24 cellular contexts compared by ENCODE assay signal in the genomic region with DNA sequence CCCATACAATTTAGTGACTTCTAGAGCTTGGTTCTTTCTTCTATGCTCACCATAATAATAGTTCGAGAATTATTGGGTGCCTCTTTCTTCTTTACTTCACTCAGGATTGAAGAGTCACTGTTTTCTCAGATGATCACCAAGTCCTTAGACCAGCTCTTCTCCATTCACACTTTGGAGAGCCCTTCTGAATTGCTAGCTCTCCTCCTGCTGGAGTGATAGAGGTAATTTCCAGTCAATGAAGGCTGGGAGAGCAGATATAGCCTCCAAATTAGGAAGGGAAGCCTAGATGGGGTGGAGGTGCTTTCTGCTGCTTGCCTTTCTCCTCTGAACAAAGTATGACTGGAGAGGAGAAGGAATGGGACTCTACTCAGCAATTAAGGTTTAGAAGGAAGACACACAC. TPM values are rescaled to one million over a fixed set of nuclear protein-coding genes. Genes with fewer than 3 reads are reported as not detected.
DNase-seq lines count a peak whose midpoint lies in the region; ATAC-seq and TF ChIP-seq lines count a peak whose summit lies in the region.
"Had no signal": no experiment of that assay in that cellular context is flagged by ENCODE, and none has a peak within 500 bp of the region (broad histone marks: within the 10 kb centered on the region; RNA-seq: fewer than 3 reads in every experiment).

No MANE protein-coding gene starts in this region.

- H3K4me3 ChIP-seq in mesendoderm (ENCODE audit: low read length), result no peak overlapping the region
- H3K4me3 ChIP-seq: coronary artery, heart left ventricle, left ventricle myocardium inferior, PC-9 had no signal

- no peaks in the 10 kb centered on the region for H3K27me3 ChIP-seq in mesendoderm (ENCODE audit: insufficient read depth, low read length, poor library complexity)
- H3K27me3 ChIP-seq: heart left ventricle had no signal

- no peaks in the 10 kb centered on the region for H3K27me3 Mint-ChIP-seq in chondrocyte (ENCODE audit: low read depth)

- no peaks in the 10 kb centered on the region for H3K79me2 ChIP-seq in mesendoderm (ENCODE audit: control insufficient read depth, insufficient read depth, low read length)

- TF ChIP-seq CTCF in chondrocyte (IDR thresholded peaks at IDR 0.05), result peak; percentile 27

- no peak for ATAC-seq in HG02759 (IDR thresholded peaks at IDR 0.05; ENCODE audit: unreplicated experiment)
- ATAC-seq: activated CD8-positive, alpha-beta T cell treated with anti-CD3 and anti-CD28 coated beads for 36 hours; activated naive CD8-positive, alpha-beta T cell treated with anti-CD3 and anti-CD28 coated beads, Interleukin-2, amount 50 U/mL, for 24 hours; heart left ventricle had no signal

- H3K27ac Mint-ChIP-seq in chondrocyte (ENCODE audit: unreplicated experiment), result no peak overlapping the region
- H3K27ac Mint-ChIP-seq: activated CD8-positive, alpha-beta T cell treated with anti-CD3 and anti-CD28 coated beads for 36 hours; activated naive CD8-positive, alpha-beta T cell treated with anti-CD3 and anti-CD28 coated beads, Interleukin-2, amount 50 U/mL, for 24 hours; brain; nephron progenitor cell had no signal

- H3K9ac ChIP-seq in mesendoderm (ENCODE audit: low read length), result no peak overlapping the region

- H3K23ac ChIP-seq in mesendoderm (ENCODE audit: low read length), result no peak overlapping the region

- H3K56ac ChIP-seq in mesendoderm (ENCODE audit: low read length), result no peak overlapping the region

- H4K8ac ChIP-seq in mesendoderm (ENCODE audit: low read depth, low read length), result no peak overlapping the region

- H3K4ac ChIP-seq in mesendoderm (ENCODE audit: low read depth, low read length), result no peak overlapping the region

- H2AK5ac ChIP-seq in mesendoderm (ENCODE audit: low read length), result no peak overlapping the region

- no CpG with 5 or more reads among the region's 1 CpG for WGBS in mesendoderm (ENCODE audit: extremely low coverage, insufficient coverage, low lambda C conversion rate)

- H3K36me3 ChIP-seq in mesendoderm (ENCODE audit: control insufficient read depth, insufficient read depth, low read length), result no peaks in the 10 kb centered on the region
- H3K36me3 ChIP-seq: heart left ventricle, left ventricle myocardium inferior had no signal

- H3K9me3 Mint-ChIP-seq in chondrocyte (ENCODE audit: low read depth), result no peaks in the 10 kb centered on the region
- H3K9me3 Mint-ChIP-seq: activated CD8-positive, alpha-beta T cell treated with anti-CD3 and anti-CD28 coated beads for 36 hours; activated naive CD8-positive, alpha-beta T cell treated with anti-CD3 and anti-CD28 coated beads, Interleukin-2, amount 50 U/mL, for 24 hours; brain; IgD-negative memory B cell; nephron progenitor cell had no signal

- H3K27ac ChIP-seq in mesendoderm (ENCODE audit: low read depth, low read length), result no peak overlapping the region
- H3K27ac ChIP-seq: coronary artery, heart left ventricle, left ventricle myocardium inferior, PC-9 had no signal

- no peak overlapping the region for H2BK15ac ChIP-seq in mesendoderm (replicated peaks; ENCODE audit: low read depth)

- H3K18ac ChIP-seq in mesendoderm (ENCODE audit: low read length), result no peak overlapping the region

- H3K4me3 Mint-ChIP-seq in chondrocyte (ENCODE audit: unreplicated experiment), result no peak overlapping the region
- H3K4me3 Mint-ChIP-seq: activated CD8-positive, alpha-beta T cell treated with anti-CD3 and anti-CD28 coated beads for 36 hours; activated naive CD8-positive, alpha-beta T cell treated with anti-CD3 and anti-CD28 coated beads, Interleukin-2, amount 50 U/mL, for 24 hours; brain; IgD-negative memory B cell; nephron progenitor cell had no signal

- no peaks in the 10 kb centered on the region for H3K36me3 Mint-ChIP-seq in chondrocyte (ENCODE audit: low read depth)
- H3K36me3 Mint-ChIP-seq: brain had no signal

- no peaks in the 10 kb centered on the region for H3K4me1 Mint-ChIP-seq in chondrocyte (ENCODE audit: low read depth)
- H3K4me1 Mint-ChIP-seq: activated naive CD8-positive, alpha-beta T cell treated with anti-CD3 and anti-CD28 coated beads, Interleukin-2, amount 50 U/mL, for 24 hours; brain; nephron progenitor cell had no signal

- no peaks in the 10 kb centered on the region for H3K79me1 ChIP-seq in mesendoderm (ENCODE audit: low read length)

- no peak overlapping the region for H2BK5ac ChIP-seq in mesendoderm (ENCODE audit: low read length)

- H2BK120ac ChIP-seq in mesendoderm (ENCODE audit: low read depth, low read length), result no peak overlapping the region

- no peak overlapping the region for H3K4me2 ChIP-seq in mesendoderm (ENCODE audit: low read length)
- H3K4me2 ChIP-seq: PC-9 had no signal

- no peaks in the 10 kb centered on the region for H3K4me1 ChIP-seq in mesendoderm (ENCODE audit: control insufficient read depth, low read depth, low read length)
- H3K4me1 ChIP-seq: heart left ventricle, left ventricle myocardium inferior had no signal

- DNase-seq in NCI-H748 (lab: John Stamatoyannopoulos, UW; ENCODE audit: unreplicated experiment), result peak; percentile 1
- DNase-seq in NCI-H748 treated with DMSO at 0.1 percent for 48 hours (lab: John Stamatoyannopoulos, UW), result no peak
- DNase-seq in M059J (ENCODE audit: low read depth), result peak; percentile 37
- DNase-seq in chondrocyte (ENCODE audit: low spot score), result no peak
- DNase-seq in mesendoderm, result peak; percentile 61
- no peak for DNase-seq in NCI-H1694 treated with DMSO at 0.1 percent for 48 hours (lab: John Stamatoyannopoulos, UW)
- DNase-seq in HPDE6-E6E7 (ENCODE audit: extremely low spot score), result no peak
- DNase-seq: activated CD8-positive, alpha-beta T cell treated with anti-CD3 and anti-CD28 coated beads for 36 hours; activated effector memory CD4-positive, alpha-beta T cell treated with anti-CD3 and anti-CD28 coated beads, Interleukin-2, amount 50 U/mL, for 16 hours; activated naive CD8-positive, alpha-beta T cell treated with anti-CD3 and anti-CD28 coated beads, Interleukin-2, amount 50 U/mL, for 24 hours; activated T-cell treated with anti-CD3 and anti-CD28 coated beads for 4 hours; heart left ventricle; left ventricle myocardium inferior; MM.1S; NCI-H1436; NCI-H69; nephron progenitor cell; PC-9; SIG-M5; T-helper 2 cell had no signal

- no peak overlapping the region for H4K5ac ChIP-seq in mesendoderm (ENCODE audit: low read length)

RNA-seq across cellular contexts. Expression of a gene that starts 10.7 kb away (rescaled TPM):
- 55.4 and 81.8 TPM in 2 replicates for total RNA-seq in M059J (2014; rRNA removed; shearing (Covaris generic))
- 68.4 to 82.7 TPM (median 69.6 TPM) in 3 replicates for total RNA-seq in chondrocyte
- polyA plus RNA-seq in mesendoderm (2013, experiment 1 of 2), result 24.0 TPM
- polyA plus RNA-seq in mesendoderm (2013, experiment 2 of 2), result 24.7 TPM

Comparison
In these comparisons a context has a peak if more than half of its experiments do, and no peak if none do; other contexts are left out.
1. DNase-seq: peak in NCI-H748 (single experiment), M059J (single experiment) and mesendoderm (single experiment); none in NCI-H748 treated with DMSO at 0.1 percent for 48 hours (single experiment), chondrocyte (single experiment), NCI-H1694 treated with DMSO at 0.1 percent for 48 hours (single experiment) and HPDE6-E6E7 (single experiment).